ENCODE assay signal across 12 cellular contexts in the genomic region with DNA sequence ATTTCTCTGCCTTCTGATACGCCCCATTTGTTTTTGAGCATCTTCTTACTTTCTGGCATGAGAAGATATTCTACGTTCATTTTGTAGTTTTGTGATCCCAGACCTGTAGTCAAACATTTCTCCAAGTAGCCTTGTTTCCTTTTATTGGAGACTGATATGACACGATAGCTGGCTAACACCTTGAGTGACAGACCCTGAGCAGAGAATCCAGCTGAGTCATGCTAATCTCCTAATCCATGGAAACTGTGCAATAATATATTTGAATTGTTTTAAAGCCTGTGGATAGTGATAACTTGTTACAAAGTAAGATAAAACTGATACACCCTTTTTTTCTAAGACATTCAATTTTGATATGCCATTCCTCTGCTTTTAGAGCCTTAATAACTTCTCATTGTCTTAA. TPM values are rescaled to one million over a fixed set of nuclear protein-coding genes. Genes with fewer than 3 reads are reported as not detected.
DNase-seq lines count a peak whose midpoint lies in the region; ATAC-seq and TF ChIP-seq lines count a peak whose summit lies in the region.
"Had no signal": no experiment of that assay in that cellular context is flagged by ENCODE, and none has a peak within 500 bp of the region (broad histone marks: within the 10 kb centered on the region; RNA-seq: fewer than 3 reads in every experiment).

No MANE protein-coding gene starts in this region.

- H3K27me3 ChIP-seq in thyroid gland (no peaks in the 10 kb centered on the region), PC-9 (ENCODE audit: insufficient read depth, low read depth) (no peaks in the 10 kb centered on the region)
- H3K27me3 ChIP-seq: neural progenitor cell had no signal

- no peaks in the 10 kb centered on the region for H4K20me1 ChIP-seq in PC-9 (ENCODE audit: insufficient read depth)

- H3K36me3 Mint-ChIP-seq in activated naive CD4-positive, alpha-beta T cell treated with anti-CD3 and anti-CD28 coated beads, Interleukin-2, amount 10 ng/mL, durations not matched to agents 7 days and 5 days: peaks cover 10% of the 10 kb centered on the region
- peaks cover 2 to 29% of the 10 kb centered on the region in 2 donors for H3K36me3 Mint-ChIP-seq in activated naive CD4-positive, alpha-beta T cell treated with anti-CD3 and anti-CD28 coated beads, Interleukin-2, amount 50 U/mL, for 72 hours
- H3K36me3 Mint-ChIP-seq: neural progenitor cell had no signal

- WGBS in thyroid gland, 2 donors: 63 to 81% methylated on average over 3 of the region's 3 CpGs

- no peak overlapping the region for H3K4me3 Mint-ChIP-seq in activated naive CD4-positive, alpha-beta T cell treated with anti-CD3 and anti-CD28 coated beads, Interleukin-2, amount 10 ng/mL, durations not matched to agents 7 days and 5 days
- H3K4me3 Mint-ChIP-seq: H9, neural progenitor cell had no signal

- CTCF ChIA-PET in activated naive CD4-positive, alpha-beta T cell treated with anti-CD3 and anti-CD28 coated beads, Interleukin-2, amount 10 ng/mL, durations not matched to agents 7 days and 5 days (lab: Charles Lee): interaction anchor here (0.7 to 1.2 kb wide), 4 partner anchors 52 to 734 kb away, joined by 3 read pairs; partner anchors contain the start of gene DNAJB4
- CTCF ChIA-PET in PC-9 (lab: Charles Lee): no interaction called here

- H3K27ac ChIP-seq in thyroid gland (peak overlapping the region; percentile 71 to 86 (median 78)), PC-9 (no peak overlapping the region)
- H3K27ac ChIP-seq: neural progenitor cell had no signal

- H3K27ac Mint-ChIP-seq in activated naive CD4-positive, alpha-beta T cell treated with anti-CD3 and anti-CD28 coated beads, Interleukin-2, amount 10 ng/mL, durations not matched to agents 7 days and 5 days: peak overlapping the region; percentile 85
- H3K27ac Mint-ChIP-seq in activated naive CD4-positive, alpha-beta T cell treated with anti-CD3 and anti-CD28 coated beads, Interleukin-2, amount 50 U/mL, for 72 hours: peak overlapping the region; percentile 93 to 96
- H3K27ac Mint-ChIP-seq: H9, neural progenitor cell had no signal

- H3K9me3 Mint-ChIP-seq in activated naive CD4-positive, alpha-beta T cell treated with anti-CD3 and anti-CD28 coated beads, Interleukin-2, amount 10 ng/mL, durations not matched to agents 7 days and 5 days: no peaks in the 10 kb centered on the region
- H3K9me3 Mint-ChIP-seq in activated naive CD4-positive, alpha-beta T cell treated with anti-CD3 and anti-CD28 coated beads, Interleukin-2, amount 50 U/mL, for 72 hours: no peaks in the 10 kb centered on the region
- H3K9me3 Mint-ChIP-seq: activated T-helper 2 cell treated with anti-CD3 and anti-CD28 coated beads, Interferon-gamma antibody, Interleukin-2, Interleukin-4, amounts not matched to agents 10 μg/mL and 5 μg/mL and 100 μg/mL, durations not matched to agents 14 hours and 24 hours and 36 hours; H9; neural progenitor cell had no signal

- ATAC-seq in activated naive CD4-positive, alpha-beta T cell treated with anti-CD3 and anti-CD28 coated beads, Interleukin-2, amount 50 U/mL, for 72 hours: no peak

- H3K4me2 ChIP-seq in PC-9: no peak overlapping the region
- H3K4me2 ChIP-seq: neural progenitor cell had no signal

- TF ChIP-seq CTCF in thyroid gland (IDR thresholded peaks at IDR 0.05) (no peak), PC-9 (conservative IDR thresholded peaks at IDR 0.05) (no peak)

- peaks cover 50% of the 10 kb centered on the region for H3K4me1 Mint-ChIP-seq in activated naive CD4-positive, alpha-beta T cell treated with anti-CD3 and anti-CD28 coated beads, Interleukin-2, amount 10 ng/mL, durations not matched to agents 7 days and 5 days

- H3K4me1 ChIP-seq in thyroid gland (peaks cover 3 to 12% of the 10 kb centered on the region in 2 donors), PC-9 (replicated peaks; ENCODE audit: insufficient read depth) (peaks cover 13% of the 10 kb centered on the region)
- H3K4me1 ChIP-seq: neural progenitor cell had no signal

- no peak overlapping the region for H3K4me3 ChIP-seq in thyroid gland (replicated peaks in 1 of 3)
- no peak overlapping the region for H3K4me3 ChIP-seq in PC-9
- H3K4me3 ChIP-seq: neural progenitor cell had no signal

- H3K9me3 ChIP-seq in thyroid gland (no peaks in the 10 kb centered on the region), PC-9 (ENCODE audit: insufficient read depth, low read depth) (no peaks in the 10 kb centered on the region)

- no peaks in the 10 kb centered on the region for H3K79me2 ChIP-seq in PC-9 (ENCODE audit: low read depth)

- H3F3A ChIP-seq in PC-9 (ENCODE audit: insufficient read depth, low read depth): peaks cover 14% of the 10 kb centered on the region; the same call in 1 of the 2 replicates

- H3K36me3 ChIP-seq in thyroid gland (no peaks in the 10 kb centered on the region), PC-9 (ENCODE audit: low read depth) (no peaks in the 10 kb centered on the region)
- H3K36me3 ChIP-seq: neural progenitor cell had no signal

- H3K27me3 Mint-ChIP-seq in activated naive CD4-positive, alpha-beta T cell treated with anti-CD3 and anti-CD28 coated beads, Interleukin-2, amount 10 ng/mL, durations not matched to agents 7 days and 5 days: peaks cover 7% of the 10 kb centered on the region

- intact Hi-C loops in thyroid gland (cut with DNase I) (no loop called here), PC-9 (cut with micrococcal nuclease; ENCODE audit: unreplicated experiment) (no loop called here)

- no TSS peak for BruUV-seq in PC-9 (replicated peaks; lab: Mats Ljungman, UMichigan)

- no peak overlapping the region for H2AFZ ChIP-seq in PC-9
- H2AFZ ChIP-seq: neural progenitor cell had no signal

- POLR2A ChIA-PET in PC-9 (lab: Charles Lee; ENCODE audit: unreplicated experiment): no interaction called here

- H3K9me2 ChIP-seq in PC-9 (ENCODE audit: insufficient read depth): no peaks in the 10 kb centered on the region

- DNase-seq in activated naive CD4-positive, alpha-beta T cell treated with anti-CD3 and anti-CD28 coated beads, Interleukin-2, amount 10 ng/mL, durations not matched to agents 7 days and 5 days: no peak
- DNase-seq in activated naive CD4-positive, alpha-beta T cell (lab: John Stamatoyannopoulos, UW): no peak
- DNase-seq in activated naive CD4-positive, alpha-beta T cell treated with anti-CD3 and anti-CD28 coated beads, Interleukin-2, amount 50 U/mL, for 72 hours (ENCODE audit: low spot score in 2 of 2): no peak
- peak; percentile 9 for DNase-seq in kidney tubule cell (ENCODE audit: low spot score)
- no peak for DNase-seq in thyroid gland
- no peak for DNase-seq in PC-9
- no peak for DNase-seq in C1 segment of cervical spinal cord (lab: John Stamatoyannopoulos, UW)
- DNase-seq in ureter (ENCODE audit: low spot score): no peak
- DNase-seq: H9, NCI-H1930 had no signal

- no peak for TF ChIP-seq POLR2A in thyroid gland (IDR thresholded peaks at IDR 0.05)

RNA-seq across cellular contexts. Expression of gene IFI44L, which starts 1.2 kb away (rescaled TPM):
- 100 to 1,000 TPM in 1 of 2 donors, 1 to 10 TPM in 1; 8.4 to 120 TPM for total RNA-seq in activated naive CD4-positive, alpha-beta T cell treated with anti-CD3 and anti-CD28 coated beads, Interleukin-2, amount 50 U/mL, for 72 hours
- total RNA-seq in thyroid gland (10 to 100 TPM in 2 of 4 donors, 1 to 10 TPM in 2; 8.1 to 22.9 (median 12.2) TPM), PC-9 (2021) (0.40 and 0.70 TPM in 2 replicates), ureter (9.0 TPM)
- total RNA-seq: H9 had no signal

RNA-seq across cellular contexts. Expression of gene IFI44, which starts 30.6 kb away (rescaled TPM):
- 10 to 100 TPM; 13.0 to 59.4 TPM for total RNA-seq in activated naive CD4-positive, alpha-beta T cell treated with anti-CD3 and anti-CD28 coated beads, Interleukin-2, amount 50 U/mL, for 72 hours
- 10 to 100 TPM; 23.5 to 58.7 (median 34.8) TPM for total RNA-seq in thyroid gland
- 4.3 and 4.8 TPM in 2 replicates for total RNA-seq in PC-9 (2021)
- total RNA-seq in ureter: 19.7 TPM
- total RNA-seq: H9 had no signal
